17 cellular contexts compared by ENCODE assay signal in genomic region chr4:53805291-53805690, GRCh38.
DNase-seq lines count a peak whose midpoint lies in the region; ATAC-seq and TF ChIP-seq lines count a peak whose summit lies in the region.
"Had no signal": no experiment of that assay in that cellular context is flagged by ENCODE, and none has a peak within 500 bp of the region (broad histone marks: within the 10 kb centered on the region; RNA-seq: fewer than 3 reads in every experiment).

No MANE protein-coding gene starts in this region.

- H3K4ac ChIP-seq in mesenchymal stem cell (ENCODE audit: low read depth in 1 of 2, low read length in 2 of 2), result no peak overlapping the region

- no peaks in the 10 kb centered on the region for H3K36me3 Mint-ChIP-seq in glutamatergic neuron (ENCODE audit: unreplicated experiment)
- no peaks in the 10 kb centered on the region for H3K36me3 Mint-ChIP-seq in stimulated activated naive B cell treated with anti-CD40 and anti-IgM and Interleukin-4, amounts not matched to agents 10 μg/mL and 1 μg/mL and 100 μg/mL, for 72 hours
- H3K36me3 Mint-ChIP-seq: CD4-positive, CD25-positive, alpha-beta regulatory T cell; CD8-positive, alpha-beta T cell had no signal

- H3K9me3 Mint-ChIP-seq in glutamatergic neuron (ENCODE audit: unreplicated experiment), result peaks cover 1% of the 10 kb centered on the region
- H3K9me3 Mint-ChIP-seq in stimulated activated naive B cell treated with anti-CD40 and anti-IgM and Interleukin-4, amounts not matched to agents 10 μg/mL and 1 μg/mL and 100 μg/mL, for 72 hours, result no peaks in the 10 kb centered on the region
- H3K9me3 Mint-ChIP-seq: CD4-positive, CD25-positive, alpha-beta regulatory T cell had no signal

- no peak overlapping the region for H4K8ac ChIP-seq in mesenchymal stem cell (ENCODE audit: low read length)

- H3K4me3 Mint-ChIP-seq in glutamatergic neuron (ENCODE audit: unreplicated experiment), result no peak overlapping the region
- no peak overlapping the region for H3K4me3 Mint-ChIP-seq in stimulated activated naive B cell treated with anti-CD40 and anti-IgM and Interleukin-4, amounts not matched to agents 10 μg/mL and 1 μg/mL and 100 μg/mL, for 72 hours
- H3K4me3 Mint-ChIP-seq: B cell; CD4-positive, CD25-positive, alpha-beta regulatory T cell; CD8-positive, alpha-beta T cell had no signal

- ATAC-seq in stimulated activated naive B cell treated with anti-CD40 and anti-IgM and Interleukin-4, amounts not matched to agents 10 μg/mL and 1 μg/mL and 100 μg/mL, for 72 hours (replicated peaks), result no peak
- ATAC-seq in GM18907 (IDR thresholded peaks at IDR 0.05; ENCODE audit: unreplicated experiment), result no peak
- ATAC-seq: CD8-positive, alpha-beta T cell had no signal

- H3K4me1 ChIP-seq in cardiac muscle cell (ENCODE audit: low read depth), result no peaks in the 10 kb centered on the region
- no peaks in the 10 kb centered on the region for H3K4me1 ChIP-seq in right atrium auricular region
- no peaks in the 10 kb centered on the region for H3K4me1 ChIP-seq in Loucy (ENCODE audit: insufficient read depth, low read length, poor library complexity, severe bottlenecking)
- no peaks in the 10 kb centered on the region for H3K4me1 ChIP-seq in mesenchymal stem cell (ENCODE audit: control insufficient read depth, insufficient read depth, low read depth, low read length)
- no peaks in the 10 kb centered on the region for H3K4me1 ChIP-seq in spleen
- H3K4me1 ChIP-seq: BLaER1 had no signal

- H3K9me3 ChIP-seq in cardiac muscle cell (ENCODE audit: low read depth) (no peaks in the 10 kb centered on the region), right atrium auricular region (no peaks in the 10 kb centered on the region), Loucy (ENCODE audit: insufficient read depth, low read depth, low read length) (no peaks in the 10 kb centered on the region), mesenchymal stem cell (ENCODE audit: control insufficient read depth, low read length) (no peaks in the 10 kb centered on the region), spleen (no peaks in the 10 kb centered on the region)
- H3K9me3 ChIP-seq: BLaER1, Caco-2 had no signal

- no peak for TF ChIP-seq POLR2A in spleen (IDR thresholded peaks at IDR 0.05)

- no peak overlapping the region for H2AK5ac ChIP-seq in mesenchymal stem cell (ENCODE audit: low read length, severe bottlenecking)

- intact Hi-C loops in spleen (cut with DNase I; ENCODE audit: low total_unique reads), result no loop called here

- H3K27ac Mint-ChIP-seq in glutamatergic neuron (ENCODE audit: unreplicated experiment), result no peak overlapping the region
- no peak overlapping the region for H3K27ac Mint-ChIP-seq in stimulated activated naive B cell treated with anti-CD40 and anti-IgM and Interleukin-4, amounts not matched to agents 10 μg/mL and 1 μg/mL and 100 μg/mL, for 72 hours
- H3K27ac Mint-ChIP-seq: B cell; CD4-positive, CD25-positive, alpha-beta regulatory T cell; CD8-positive, alpha-beta T cell had no signal

- no peaks in the 10 kb centered on the region for H3F3A ChIP-seq in Loucy (ENCODE audit: low read depth)

- H3K27ac ChIP-seq in cardiac muscle cell (peak overlapping the region; percentile 30), right atrium auricular region (no peak overlapping the region), mesenchymal stem cell (ENCODE audit: low read length, poor library complexity, severe bottlenecking) (no peak overlapping the region), spleen (no peak overlapping the region)
- H3K27ac ChIP-seq: 22Rv1, BLaER1, C4-2B, GM23248 had no signal

- no peak overlapping the region for H3K14ac ChIP-seq in mesenchymal stem cell (ENCODE audit: low read length in 2 of 2)

- 57% methylated on average over 5 of the region's 5 CpGs for WGBS in mesenchymal stem cell
- WGBS in spleen, 5 donors, result 64 to 78% (median 70%) methylated on average over 4 to 5 of the region's 5 CpGs

- H2BK15ac ChIP-seq in mesenchymal stem cell (ENCODE audit: low read depth, poor library complexity, severe bottlenecking), result no peak overlapping the region

- H2BK120ac ChIP-seq in mesenchymal stem cell (ENCODE audit: low read depth, low read length), result no peak overlapping the region

- no peak overlapping the region for H3K9ac ChIP-seq in Loucy (ENCODE audit: low read depth, low read length, poor library complexity, severe bottlenecking)
- no peak overlapping the region for H3K9ac ChIP-seq in mesenchymal stem cell (ENCODE audit: low read length)
- H3K9ac ChIP-seq: BLaER1, GM23248 had no signal

- H3K23ac ChIP-seq in mesenchymal stem cell (ENCODE audit: low read length in 2 of 2), result no peak overlapping the region

- no peaks in the 10 kb centered on the region for H3K79me2 ChIP-seq in Loucy (ENCODE audit: insufficient read depth, low read length)

- TF ChIP-seq CTCF in cardiac muscle cell (IDR thresholded peaks at IDR 0.05; ENCODE audit: low read depth, low read length) (no peak), right atrium auricular region (IDR thresholded peaks at IDR 0.05) (no peak), Loucy (conservative IDR thresholded peaks at IDR 0.05; ENCODE audit: low read length) (no peak), glutamatergic neuron (IDR thresholded peaks at IDR 0.05; ENCODE audit: partially characterized antibody, unreplicated experiment) (no peak), spleen (IDR thresholded peaks at IDR 0.05 in 8 of 11, conservative IDR thresholded peaks at IDR 0.05 in 3 of 11) (no peak)

- no peaks in the 10 kb centered on the region for H3K27me3 ChIP-seq in cardiac muscle cell
- no peaks in the 10 kb centered on the region for H3K27me3 ChIP-seq in right atrium auricular region
- no peaks in the 10 kb centered on the region for H3K27me3 ChIP-seq in Loucy (ENCODE audit: insufficient read depth, low read length, poor library complexity, severe bottlenecking)
- no peaks in the 10 kb centered on the region for H3K27me3 ChIP-seq in mesenchymal stem cell (ENCODE audit: control insufficient read depth in 1 of 2, insufficient read depth in 1 of 2, low read length in 2 of 2)
- no peaks in the 10 kb centered on the region for H3K27me3 ChIP-seq in spleen (replicated peaks in 1 of 7)
- H3K27me3 ChIP-seq: BLaER1 had no signal

- H3K9me2 ChIP-seq in Loucy (replicated peaks; ENCODE audit: low read depth, low read length), result no peaks in the 10 kb centered on the region

- H3K27me3 Mint-ChIP-seq in glutamatergic neuron (ENCODE audit: unreplicated experiment), result peaks cover 1% of the 10 kb centered on the region
- no peaks in the 10 kb centered on the region for H3K27me3 Mint-ChIP-seq in stimulated activated naive B cell treated with anti-CD40 and anti-IgM and Interleukin-4, amounts not matched to agents 10 μg/mL and 1 μg/mL and 100 μg/mL, for 72 hours
- H3K27me3 Mint-ChIP-seq: CD4-positive, CD25-positive, alpha-beta regulatory T cell had no signal

- H4K91ac ChIP-seq in mesenchymal stem cell (ENCODE audit: low read length), result peak overlapping the region; percentile 18

- H2AFZ ChIP-seq in Loucy (ENCODE audit: low read length) (0 out of 2 replicates have a peak overlapping the region, but pooled peaks have one; percentile 13), mesenchymal stem cell (ENCODE audit: low read depth, low read length) (no peak overlapping the region)
- H2AFZ ChIP-seq: GM23248 had no signal

- no peaks in the 10 kb centered on the region for H4K20me1 ChIP-seq in Loucy (ENCODE audit: insufficient read depth, low read length, poor library complexity, severe bottlenecking)
- H4K20me1 ChIP-seq: BLaER1 had no signal

- H3K4me3 ChIP-seq in cardiac muscle cell (no peak overlapping the region), right atrium auricular region (no peak overlapping the region), Loucy (ENCODE audit: low read length, poor library complexity, severe bottlenecking) (no peak overlapping the region), mesenchymal stem cell (ENCODE audit: insufficient read depth in 1 of 2, low read depth in 1 of 2, low read length in 2 of 2) (no peak overlapping the region), spleen (no peak overlapping the region)
- H3K4me3 ChIP-seq: BLaER1, GM23248 had no signal

- no peak overlapping the region for H2BK5ac ChIP-seq in mesenchymal stem cell (ENCODE audit: low read depth, low read length, poor library complexity, severe bottlenecking)

- H3K79me1 ChIP-seq in mesenchymal stem cell (replicated peaks; ENCODE audit: low read length, poor library complexity, severe bottlenecking), result no peaks in the 10 kb centered on the region

- DNase-seq in cardiac muscle cell (ENCODE audit: low read depth in 1 of 2, low spot score in 1 of 2), result no peak
- DNase-seq in right atrium auricular region (ENCODE audit: low spot score), result no peak
- no peak for DNase-seq in mesenchymal stem cell
- no peak for DNase-seq in glutamatergic neuron
- no peak for DNase-seq in stimulated activated naive B cell treated with anti-CD40 and anti-IgM and Interleukin-4, amounts not matched to agents 10 μg/mL and 1 μg/mL and 100 μg/mL, for 72 hours
- no peak for DNase-seq in spleen
- DNase-seq: CD8-positive, alpha-beta T cell; HCEC 1CT had no signal

- peak overlapping the region; percentile 35 to 58 for H3K18ac ChIP-seq in mesenchymal stem cell (ENCODE audit: low read depth in 1 of 2, low read length in 2 of 2)

- H3K36me3 ChIP-seq in cardiac muscle cell (no peaks in the 10 kb centered on the region), right atrium auricular region (no peaks in the 10 kb centered on the region), Loucy (ENCODE audit: insufficient read depth, low read length) (no peaks in the 10 kb centered on the region), mesenchymal stem cell (ENCODE audit: control insufficient read depth in 1 of 2, insufficient read depth in 2 of 2, low read depth in 1 of 2, low read length in 2 of 2) (no peaks in the 10 kb centered on the region), spleen (no peaks in the 10 kb centered on the region)
- H3K36me3 ChIP-seq: BLaER1 had no signal

- no peaks in the 10 kb centered on the region for H3K4me1 Mint-ChIP-seq in glutamatergic neuron (ENCODE audit: low read depth, unreplicated experiment)
- no peaks in the 10 kb centered on the region for H3K4me1 Mint-ChIP-seq in stimulated activated naive B cell treated with anti-CD40 and anti-IgM and Interleukin-4, amounts not matched to agents 10 μg/mL and 1 μg/mL and 100 μg/mL, for 72 hours
- H3K4me1 Mint-ChIP-seq: B cell; CD4-positive, CD25-positive, alpha-beta regulatory T cell had no signal

- peak overlapping the region; percentile 17 to 25 for H2BK12ac ChIP-seq in mesenchymal stem cell (ENCODE audit: low read length in 2 of 2)

- H3K4me2 ChIP-seq in Loucy (ENCODE audit: low read depth, low read length, poor library complexity, severe bottlenecking), result no peak overlapping the region
- H3K4me2 ChIP-seq in mesenchymal stem cell (ENCODE audit: low read length, poor library complexity, severe bottlenecking), result no peak overlapping the region
- H3K4me2 ChIP-seq: BLaER1 had no signal
